ENCODE assay signal across 1 cellular context in genomic region chr19:15195381-15195964, GRCh38.
TF ChIP-seq lines count a peak whose summit lies in the region.

No MANE protein-coding gene starts in this region.

TF ChIP-seq in IMR-90, 13 proteins besides CTCF, POLR2A, EP300 and RAD21 (continued from another document):
- TF ChIP-seq ELK1 (IDR thresholded peaks at IDR 0.05; ENCODE audit: borderline replicate concordance, low read depth, low read length) (no peak), CEBPB (IDR thresholded peaks at IDR 0.05; ENCODE audit: low read depth, low read length) (no peak), FOS (IDR thresholded peaks at IDR 0.05; ENCODE audit: low read depth, low read length) (no peak), USF2 (IDR thresholded peaks at IDR 0.05; ENCODE audit: low read depth, low read length) (no peak)
